30 cellular contexts compared by ENCODE assay signal in the genomic region with DNA sequence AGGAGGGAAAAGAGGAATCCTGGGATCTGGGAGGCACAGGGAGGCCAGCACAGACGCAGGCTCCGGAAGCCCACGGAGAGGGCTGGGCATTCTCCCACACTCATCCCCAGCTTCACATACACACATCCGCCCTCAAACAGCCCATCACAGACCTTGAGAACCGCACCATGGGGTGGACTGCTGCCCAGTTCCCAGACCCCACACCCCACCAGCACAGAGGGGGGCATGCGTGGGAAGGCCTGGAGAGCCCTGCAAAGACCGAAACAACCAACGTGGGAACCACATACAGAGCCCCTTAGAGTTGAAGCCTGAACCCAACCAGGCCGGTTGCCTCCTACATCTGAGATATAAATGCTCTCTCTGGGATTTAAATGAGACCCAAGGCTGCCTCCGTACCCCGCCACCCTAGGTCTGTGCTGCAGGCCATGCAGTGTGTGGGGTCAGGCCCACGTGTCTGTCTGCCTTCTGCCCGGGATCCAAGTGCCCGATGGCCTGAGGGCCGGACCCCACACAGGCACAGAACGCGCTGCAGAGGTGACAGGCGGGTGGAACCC.
DNase-seq lines count a peak whose midpoint lies in the region; ATAC-seq and TF ChIP-seq lines count a peak whose summit lies in the region.
"Had no signal": no experiment of that assay in that cellular context is flagged by ENCODE, and none has a peak within 500 bp of the region (broad histone marks: within the 10 kb centered on the region; RNA-seq: fewer than 3 reads in every experiment).

No MANE protein-coding gene starts in this region.

- no peak for ATAC-seq in HG02870 (IDR thresholded peaks at IDR 0.05; ENCODE audit: unreplicated experiment)
- no peak for ATAC-seq in activated CD8-positive, alpha-beta T cell treated with anti-CD3 and anti-CD28 coated beads for 36 hours
- ATAC-seq: CD8-positive, alpha-beta T cell; GM12878; right cardiac atrium; SK-N-SH treated with all-trans-retinoic acid at 6 μM for 48 hours had no signal

- POLR2A ChIA-PET in activated CD8-positive, alpha-beta T cell treated with anti-CD3 and anti-CD28 coated beads for 36 hours (lab: Charles Lee): no interaction called here

- H3K27me3 ChIP-seq in right atrium auricular region (no peaks in the 10 kb centered on the region), neural progenitor cell (no peaks in the 10 kb centered on the region)
- H3K27me3 ChIP-seq: tibial nerve had no signal

- H3K4me3 Mint-ChIP-seq in neural progenitor cell (no peak overlapping the region), type B pancreatic cell (no peak overlapping the region)
- no peak overlapping the region for H3K4me3 Mint-ChIP-seq in activated CD8-positive, alpha-beta T cell treated with anti-CD3 and anti-CD28 coated beads for 36 hours
- H3K4me3 Mint-ChIP-seq: activated T-cell treated with anti-CD3 and anti-CD28 coated beads, Interleukin-2, amount 50 U/mL, for 24 hours; B cell; CD8-positive, alpha-beta T cell had no signal

- H4K20me1 ChIP-seq in neural progenitor cell (ENCODE audit: low read depth): no peaks in the 10 kb centered on the region

- H3K4me1 ChIP-seq in right atrium auricular region (no peaks in the 10 kb centered on the region), neural progenitor cell (peaks cover 5% of the 10 kb centered on the region)
- H3K4me1 ChIP-seq: tibial nerve had no signal

- DNase-seq in cardiac septum (ENCODE audit: low spot score): peak; percentile 59
- no peak for DNase-seq in right atrium auricular region (ENCODE audit: low spot score)
- DNase-seq in ecto neural progenitor cell (ENCODE audit: low spot score): peak; percentile 37
- no peak for DNase-seq in neural progenitor cell (ENCODE audit: low spot score)
- peak; percentile 42 for DNase-seq in type B pancreatic cell (ENCODE audit: extremely low spot score, unreplicated experiment)
- no peak for DNase-seq in SKM-1 treated with dmso at 0.1 percent for 144 hours (lab: John Stamatoyannopoulos, UW; ENCODE audit: unreplicated experiment)
- DNase-seq in activated CD8-positive, alpha-beta T cell treated with anti-CD3 and anti-CD28 coated beads for 36 hours: no peak
- DNase-seq: ACHN; activated CD4-positive, alpha-beta T cell treated with anti-CD3 and anti-CD28 coated beads for 4 hours; activated gamma-delta T cell treated with Interleukin-2 at 50 U/mL for 16 hours; CD8-positive, alpha-beta T cell; EL; foreskin melanocyte; HCEC 1CT; kidney glomerular epithelial cell; NCI-H1436 treated with DMSO at 0.1 percent for 48 hours; NCI-H226; NCI-H526 treated with DMSO at 0.1 percent for 48 hours; PC-9; right cardiac atrium; Right ventricle myocardium superior; stimulated activated CD8-positive, alpha-beta memory T cell treated with anti-CD3 and anti-CD28 coated beads, Interleukin-4, amount 100 ng/mL, for 48 hours had no signal

- H3K4me3 ChIP-seq in right atrium auricular region (no peak overlapping the region), neural progenitor cell (no peak overlapping the region)
- H3K4me3 ChIP-seq: dorsolateral prefrontal cortex, GM12878, lung, PC-9, tibial nerve had no signal

- H3K4me2 ChIP-seq in neural progenitor cell: no peak overlapping the region
- H3K4me2 ChIP-seq: PC-9 had no signal

- H3K36me3 Mint-ChIP-seq in neural progenitor cell (no peaks in the 10 kb centered on the region), type B pancreatic cell (no peaks in the 10 kb centered on the region)
- H3K36me3 Mint-ChIP-seq in activated CD8-positive, alpha-beta T cell treated with anti-CD3 and anti-CD28 coated beads for 36 hours (ENCODE audit: low read depth): no peaks in the 10 kb centered on the region
- H3K36me3 Mint-ChIP-seq: CD8-positive, alpha-beta T cell had no signal

- peaks cover 8% of the 10 kb centered on the region for H3K27me3 Mint-ChIP-seq in neural progenitor cell (ENCODE audit: insufficient read depth, low read depth)
- H3K27me3 Mint-ChIP-seq in type B pancreatic cell: peaks cover 3% of the 10 kb centered on the region
- H3K27me3 Mint-ChIP-seq in activated CD8-positive, alpha-beta T cell treated with anti-CD3 and anti-CD28 coated beads for 36 hours: peaks cover 5% of the 10 kb centered on the region

- intact Hi-C loops in cardiac septum (cut with DNase I): no loop called here
- intact Hi-C loops in activated CD8-positive, alpha-beta T cell treated with anti-CD3 and anti-CD28 coated beads for 36 hours (cut with micrococcal nuclease): no loop called here

- H3K9me3 ChIP-seq in right atrium auricular region (no peaks in the 10 kb centered on the region), neural progenitor cell (ENCODE audit: low read depth) (no peaks in the 10 kb centered on the region)
- H3K9me3 ChIP-seq: tibial nerve had no signal

- no peak overlapping the region for H2AFZ ChIP-seq in neural progenitor cell (replicated peaks)
- H2AFZ ChIP-seq: PC-9 had no signal

- H3F3A ChIP-seq in neural progenitor cell (ENCODE audit: low read depth): no peaks in the 10 kb centered on the region

- TF ChIP-seq CTCF in right atrium auricular region (IDR thresholded peaks at IDR 0.05) (no peak), neural progenitor cell (IDR thresholded peaks at IDR 0.05) (no peak), type B pancreatic cell (conservative IDR thresholded peaks at IDR 0.05) (no peak)
- no peak for TF ChIP-seq CTCF in activated CD8-positive, alpha-beta T cell treated with anti-CD3 and anti-CD28 coated beads for 36 hours (IDR thresholded peaks at IDR 0.05)

- H3K9me3 Mint-ChIP-seq in neural progenitor cell: no peaks in the 10 kb centered on the region
- no peaks in the 10 kb centered on the region for H3K9me3 Mint-ChIP-seq in type B pancreatic cell
- H3K9me3 Mint-ChIP-seq in activated CD8-positive, alpha-beta T cell treated with anti-CD3 and anti-CD28 coated beads for 36 hours: no peaks in the 10 kb centered on the region
- H3K9me3 Mint-ChIP-seq: activated T-cell treated with anti-CD3 and anti-CD28 coated beads, Interleukin-2, amount 50 U/mL, for 24 hours; CD8-positive, alpha-beta T cell had no signal

- H3K27ac ChIP-seq in right atrium auricular region (no peak overlapping the region), neural progenitor cell (no peak overlapping the region)
- H3K27ac ChIP-seq: PC-9, tibial nerve had no signal

- CTCF ChIA-PET in activated CD8-positive, alpha-beta T cell treated with anti-CD3 and anti-CD28 coated beads for 36 hours (lab: Charles Lee): no interaction called here

- H3K36me3 ChIP-seq in right atrium auricular region (no peaks in the 10 kb centered on the region), neural progenitor cell (no peaks in the 10 kb centered on the region)

- H3K4me1 Mint-ChIP-seq in neural progenitor cell (peaks cover 24% of the 10 kb centered on the region), type B pancreatic cell (ENCODE audit: unreplicated experiment) (peaks cover 5% of the 10 kb centered on the region)
- H3K4me1 Mint-ChIP-seq in activated CD8-positive, alpha-beta T cell treated with anti-CD3 and anti-CD28 coated beads for 36 hours (ENCODE audit: low read depth): no peaks in the 10 kb centered on the region
- H3K4me1 Mint-ChIP-seq: B cell had no signal

- H3K79me2 ChIP-seq in neural progenitor cell (ENCODE audit: low read depth): no peaks in the 10 kb centered on the region

- no peak overlapping the region for H3K9ac ChIP-seq in neural progenitor cell

- H3K27ac Mint-ChIP-seq in neural progenitor cell (peak overlapping the region; percentile 60), type B pancreatic cell (no peak overlapping the region)
- no peak overlapping the region for H3K27ac Mint-ChIP-seq in activated CD8-positive, alpha-beta T cell treated with anti-CD3 and anti-CD28 coated beads for 36 hours
- H3K27ac Mint-ChIP-seq: activated T-cell treated with anti-CD3 and anti-CD28 coated beads, Interleukin-2, amount 50 U/mL, for 24 hours; B cell; CD8-positive, alpha-beta T cell had no signal

Comparison
In these comparisons a context has a peak if more than half of its experiments do, and no peak if none do; other contexts are left out.
1. DNase-seq: peak in cardiac septum (single experiment), ecto neural progenitor cell (single experiment) and type B pancreatic cell (single experiment); none in right atrium auricular region (single experiment), neural progenitor cell (single experiment), SKM-1 treated with dmso at 0.1 percent for 144 hours (single experiment) and activated CD8-positive, alpha-beta T cell treated with anti-CD3 and anti-CD28 coated beads for 36 hours (single experiment).